In the genomic region with DNA sequence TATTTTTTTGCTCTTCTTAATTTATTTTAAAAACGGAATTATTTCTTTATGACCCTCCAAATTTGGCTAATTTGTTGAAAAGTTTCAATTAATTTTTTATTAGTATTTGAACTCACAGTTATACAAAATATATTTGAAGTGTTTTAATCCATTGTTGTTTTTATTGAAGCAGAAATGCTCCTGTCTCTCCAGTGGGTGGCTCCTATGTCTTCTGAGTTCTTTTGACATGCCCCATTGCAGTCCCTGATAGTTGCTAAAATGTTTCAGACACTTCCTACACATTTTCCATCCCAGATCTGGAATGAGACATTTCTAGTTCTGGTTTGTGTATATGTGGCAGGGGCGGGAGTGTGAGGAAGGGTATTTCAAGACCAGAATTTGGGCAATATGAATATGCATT, we compare ENCODE assay signal across 14 cellular contexts.
DNase-seq lines count a peak whose midpoint lies in the region; ATAC-seq and TF ChIP-seq lines count a peak whose summit lies in the region.
"Had no signal": no experiment of that assay in that cellular context is flagged by ENCODE, and none has a peak within 500 bp of the region (broad histone marks: within the 10 kb centered on the region; RNA-seq: fewer than 3 reads in every experiment).

No MANE protein-coding gene starts in this region.

- DNase-seq in NCI-H2107 treated with DMSO at 0.1 percent for 48 hours (lab: John Stamatoyannopoulos, UW; ENCODE audit: unreplicated experiment) (peak; percentile 11), NCI-H2107 (lab: John Stamatoyannopoulos, UW) (no peak), SK-N-DZ (ENCODE audit: low spot score) (peak; percentile 1), mesendoderm (peak; percentile 30), occipital lobe (lab: John Stamatoyannopoulos, UW) (no peak)
- DNase-seq: activated CD8-positive, alpha-beta T cell treated with anti-CD3 and anti-CD28 coated beads, Interleukin-2, amount 10 ng/mL, durations not matched to agents 7 days and 5 days; DMS153; HFFc6; islet precursor cell; NCI-H187; psoas muscle had no signal

- H2BK15ac ChIP-seq in mesendoderm (replicated peaks; ENCODE audit: low read depth): no peak overlapping the region

- H3K18ac ChIP-seq in mesendoderm (ENCODE audit: low read length): no peak overlapping the region

- H2BK120ac ChIP-seq in mesendoderm (ENCODE audit: low read depth, low read length): no peak overlapping the region

- no peak overlapping the region for H3K4ac ChIP-seq in mesendoderm (ENCODE audit: low read depth, low read length)

- H3K9ac ChIP-seq in mesendoderm (ENCODE audit: low read length): no peak overlapping the region

- no peaks in the 10 kb centered on the region for H3K79me1 ChIP-seq in mesendoderm (ENCODE audit: low read length)

- H2AK5ac ChIP-seq in mesendoderm (ENCODE audit: low read length): no peak overlapping the region

- H3K27me3 ChIP-seq in mesendoderm (ENCODE audit: insufficient read depth, low read length, poor library complexity): no peaks in the 10 kb centered on the region

- H3K79me2 ChIP-seq in mesendoderm (ENCODE audit: control insufficient read depth, insufficient read depth, low read length): no peaks in the 10 kb centered on the region

- TF ChIP-seq RAD21 in Ishikawa (IDR thresholded peaks at IDR 0.05; ENCODE audit: low read depth): peak; percentile 34

- H3K36me3 ChIP-seq in mesendoderm (ENCODE audit: control insufficient read depth, insufficient read depth, low read length): no peaks in the 10 kb centered on the region

- no peak overlapping the region for H3K4me2 ChIP-seq in mesendoderm (ENCODE audit: low read length)

- ATAC-seq in HG03521 (IDR thresholded peaks at IDR 0.05; ENCODE audit: unreplicated experiment): no peak
- no peak for ATAC-seq in GM21360 (IDR thresholded peaks at IDR 0.05; ENCODE audit: unreplicated experiment)
- ATAC-seq: activated CD8-positive, alpha-beta T cell treated with anti-CD3 and anti-CD28 coated beads, Interleukin-2, amount 10 ng/mL, durations not matched to agents 7 days and 5 days; psoas muscle had no signal

- H3K4me1 ChIP-seq in mesendoderm (ENCODE audit: control insufficient read depth, low read depth, low read length): no peaks in the 10 kb centered on the region
- H3K4me1 ChIP-seq: psoas muscle had no signal

- H4K8ac ChIP-seq in mesendoderm (ENCODE audit: low read depth, low read length): no peak overlapping the region

- no peak for TF ChIP-seq EP300 in Ishikawa (IDR thresholded peaks at IDR 0.05; ENCODE audit: borderline replicate concordance)

- no peak overlapping the region for H3K27ac ChIP-seq in mesendoderm (ENCODE audit: low read depth, low read length)
- H3K27ac ChIP-seq: psoas muscle had no signal

- H3K23ac ChIP-seq in mesendoderm (ENCODE audit: low read length): no peak overlapping the region

- WGBS in mesendoderm (ENCODE audit: extremely low coverage, insufficient coverage, low lambda C conversion rate): no CpG with 5 or more reads among the region's 2 CpGs

- H2BK5ac ChIP-seq in mesendoderm (ENCODE audit: low read length): no peak overlapping the region

- H4K5ac ChIP-seq in mesendoderm (ENCODE audit: low read length): no peak overlapping the region

- H3K4me3 ChIP-seq in mesendoderm (ENCODE audit: low read length): no peak overlapping the region
- H3K4me3 ChIP-seq: psoas muscle had no signal

- no peak overlapping the region for H3K56ac ChIP-seq in mesendoderm (ENCODE audit: low read length)

TF ChIP-seq in Ishikawa, 13 proteins besides CTCF, POLR2A, EP300 and RAD21:
- TF ChIP-seq, protein P1, sequence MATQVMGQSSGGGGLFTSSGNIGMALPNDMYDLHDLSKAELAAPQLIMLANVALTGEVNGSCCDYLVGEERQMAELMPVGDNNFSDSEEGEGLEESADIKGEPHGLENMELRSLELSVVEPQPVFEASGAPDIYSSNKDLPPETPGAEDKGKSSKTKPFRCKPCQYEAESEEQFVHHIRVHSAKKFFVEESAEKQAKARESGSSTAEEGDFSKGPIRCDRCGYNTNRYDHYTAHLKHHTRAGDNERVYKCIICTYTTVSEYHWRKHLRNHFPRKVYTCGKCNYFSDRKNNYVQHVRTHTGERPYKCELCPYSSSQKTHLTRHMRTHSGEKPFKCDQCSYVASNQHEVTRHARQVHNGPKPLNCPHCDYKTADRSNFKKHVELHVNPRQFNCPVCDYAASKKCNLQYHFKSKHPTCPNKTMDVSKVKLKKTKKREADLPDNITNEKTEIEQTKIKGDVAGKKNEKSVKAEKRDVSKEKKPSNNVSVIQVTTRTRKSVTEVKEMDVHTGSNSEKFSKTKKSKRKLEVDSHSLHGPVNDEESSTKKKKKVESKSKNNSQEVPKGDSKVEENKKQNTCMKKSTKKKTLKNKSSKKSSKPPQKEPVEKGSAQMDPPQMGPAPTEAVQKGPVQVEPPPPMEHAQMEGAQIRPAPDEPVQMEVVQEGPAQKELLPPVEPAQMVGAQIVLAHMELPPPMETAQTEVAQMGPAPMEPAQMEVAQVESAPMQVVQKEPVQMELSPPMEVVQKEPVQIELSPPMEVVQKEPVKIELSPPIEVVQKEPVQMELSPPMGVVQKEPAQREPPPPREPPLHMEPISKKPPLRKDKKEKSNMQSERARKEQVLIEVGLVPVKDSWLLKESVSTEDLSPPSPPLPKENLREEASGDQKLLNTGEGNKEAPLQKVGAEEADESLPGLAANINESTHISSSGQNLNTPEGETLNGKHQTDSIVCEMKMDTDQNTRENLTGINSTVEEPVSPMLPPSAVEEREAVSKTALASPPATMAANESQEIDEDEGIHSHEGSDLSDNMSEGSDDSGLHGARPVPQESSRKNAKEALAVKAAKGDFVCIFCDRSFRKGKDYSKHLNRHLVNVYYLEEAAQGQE (IDR thresholded peaks at IDR 0.05; ENCODE audit: low read depth): no peak
- TF ChIP-seq NFIC (IDR thresholded peaks at IDR 0.05): no peak

Comparison
In these comparisons a context has a peak if more than half of its experiments do, and no peak if none do; other contexts are left out.
1. DNase-seq: peak in NCI-H2107 treated with DMSO at 0.1 percent for 48 hours (single experiment), SK-N-DZ (single experiment) and mesendoderm (single experiment); none in NCI-H2107 (single experiment) and occipital lobe (single experiment).